In genomic region chr3:100609963-100610362, GRCh38 we compare ENCODE assay signal across 18 cellular contexts. TPM values are rescaled to one million over a fixed set of nuclear protein-coding genes. Genes with fewer than 3 reads are reported as not detected.
A peak's percentile ranks its signal among the peaks of the same experiment; 100 is the strongest.
DNase-seq lines count a peak whose midpoint lies in the region; FAIRE-seq and TF ChIP-seq lines count a peak whose summit lies in the region.
"Had no signal": no experiment of that assay in that cellular context is flagged by ENCODE, and none has a peak within 500 bp of the region (broad histone marks: within the 10 kb centered on the region; RNA-seq: fewer than 3 reads in every experiment).

No MANE protein-coding gene starts in this region.

- WGBS in mammary epithelial cell (ENCODE audit: low coverage, missing lambda C conversion rate), result 0% methylated on average over 2 of the region's 2 CpGs

- H3K4me2 ChIP-seq in mammary epithelial cell (ENCODE audit: insufficient read depth, low read depth, low read length), result peak overlapping the region; percentile 60
- H3K4me2 ChIP-seq: BLaER1 had no signal

- H3K9me3 ChIP-seq in mammary epithelial cell (replicated peaks; ENCODE audit: insufficient read depth, low read length) (no peaks in the 10 kb centered on the region), breast epithelium (no peaks in the 10 kb centered on the region), SK-N-MC (ENCODE audit: low read depth, low read length) (no peaks in the 10 kb centered on the region), mucosa of rectum (ENCODE audit: control insufficient read depth in 2 of 2, low read length in 2 of 2) (no peaks in the 10 kb centered on the region)
- H3K9me3 ChIP-seq: BLaER1, SJSA1 had no signal

- H3K36me3 ChIP-seq in mammary epithelial cell (ENCODE audit: insufficient read depth, low read length) (no peaks in the 10 kb centered on the region), breast epithelium (no peaks in the 10 kb centered on the region), SK-N-MC (ENCODE audit: insufficient read depth, low read length) (no peaks in the 10 kb centered on the region), mucosa of rectum (ENCODE audit: control insufficient read depth in 2 of 2, insufficient read depth in 2 of 2, low read length in 2 of 2) (no peaks in the 10 kb centered on the region)
- H3K36me3 ChIP-seq: BLaER1, SJSA1 had no signal

- H3K27ac Mint-ChIP-seq in activated CD4-positive, alpha-beta T cell treated with anti-CD3 and anti-CD28 coated beads, Interleukin-2, amount 10 ng/mL, durations not matched to agents 24 days and 14 days, result no peak overlapping the region
- H3K27ac Mint-ChIP-seq: CD8-positive, alpha-beta T cell had no signal

- H3K9ac ChIP-seq in mammary epithelial cell (ENCODE audit: insufficient read depth, low read length), result no peak overlapping the region
- H3K9ac ChIP-seq in SK-N-MC (ENCODE audit: insufficient read length), result peak overlapping the region; percentile 91
- H3K9ac ChIP-seq in mucosa of rectum (ENCODE audit: low read depth in 1 of 2, low read length in 2 of 2), result no peak overlapping the region
- H3K9ac ChIP-seq: BLaER1 had no signal

- no peak overlapping the region for H3K4me3 ChIP-seq in mammary epithelial cell (replicated peaks in 1 of 3; ENCODE audit: insufficient read depth in 1 of 3, low read depth in 2 of 3, low read length in 3 of 3)
- H3K4me3 ChIP-seq in breast epithelium, result no peak overlapping the region
- peak overlapping the region; percentile 79 for H3K4me3 ChIP-seq in SK-N-MC
- peak overlapping the region; percentile 53 to 57 for H3K4me3 ChIP-seq in mucosa of rectum (ENCODE audit: low read length in 2 of 2)
- H3K4me3 ChIP-seq: BLaER1, SJSA1 had no signal

- no peaks in the 10 kb centered on the region for H3K9me3 Mint-ChIP-seq in activated CD4-positive, alpha-beta T cell treated with anti-CD3 and anti-CD28 coated beads, Interleukin-2, amount 10 ng/mL, durations not matched to agents 24 days and 14 days
- H3K9me3 Mint-ChIP-seq: CD8-positive, alpha-beta T cell; H9 had no signal

- TF ChIP-seq CTCF in mammary epithelial cell (conservative IDR thresholded peaks at IDR 0.05 in 1 of 2, IDR thresholded peaks at IDR 0.05 in 1 of 2; ENCODE audit: extremely low read depth in 1 of 2, insufficient read depth in 1 of 2, low read depth in 1 of 2, low read length in 2 of 2) (no peak), breast epithelium (IDR thresholded peaks at IDR 0.05) (no peak)

- BruUV-seq in mammary epithelial cell (replicated peaks; lab: Mats Ljungman, UMichigan), result no TSS peak

- intact Hi-C loops in mammary epithelial cell (cut with micrococcal nuclease), result no loop called here
- intact Hi-C loops in breast epithelium (cut with DNase I; ENCODE audit: low total_unique reads), result no loop called here
- intact Hi-C loops in activated CD4-positive, alpha-beta T cell treated with anti-CD3 and anti-CD28 coated beads, Interleukin-2, amount 10 ng/mL, durations not matched to agents 24 days and 14 days (cut with micrococcal nuclease), result no loop called here

- peaks cover 10% of the 10 kb centered on the region for H3K27me3 Mint-ChIP-seq in activated CD4-positive, alpha-beta T cell treated with anti-CD3 and anti-CD28 coated beads, Interleukin-2, amount 10 ng/mL, durations not matched to agents 24 days and 14 days

- dilution Hi-C loops in mammary epithelial cell (cut with HindIII; ENCODE audit: low sequenced_read_pairs), result no loop called here

- peaks cover 9% of the 10 kb centered on the region for H3K4me1 ChIP-seq in mammary epithelial cell (ENCODE audit: insufficient read depth, low read length)
- H3K4me1 ChIP-seq in breast epithelium, result no peaks in the 10 kb centered on the region
- H3K4me1 ChIP-seq in mucosa of rectum (ENCODE audit: control insufficient read depth in 2 of 2, insufficient read depth in 2 of 2, low read length in 2 of 2), result peaks cover 5 to 19% of the 10 kb centered on the region in 2 donors
- H3K4me1 ChIP-seq: SJSA1 had no signal

- peak overlapping the region; percentile 87 for H2AFZ ChIP-seq in mammary epithelial cell (ENCODE audit: low read depth, low read length)

- H3K27ac ChIP-seq in mammary epithelial cell (ENCODE audit: insufficient read depth, low read depth, low read length) (no peak overlapping the region), breast epithelium (no peak overlapping the region), SK-N-MC (peak overlapping the region; percentile 99), mucosa of rectum (ENCODE audit: low read depth in 2 of 2, low read length in 2 of 2) (peak overlapping the region; percentile 2 to 19)
- H3K27ac ChIP-seq: BLaER1, SJSA1 had no signal

- H3K4me1 Mint-ChIP-seq in activated CD4-positive, alpha-beta T cell treated with anti-CD3 and anti-CD28 coated beads, Interleukin-2, amount 10 ng/mL, durations not matched to agents 24 days and 14 days, result peaks cover 11% of the 10 kb centered on the region

- no peak for FAIRE-seq in RCC 7860 (lab: Jason Lieb, UNC)
- FAIRE-seq: D721Med had no signal

- H3K27me3 ChIP-seq in mammary epithelial cell (ENCODE audit: insufficient read depth, low read length) (no peaks in the 10 kb centered on the region), breast epithelium (no peaks in the 10 kb centered on the region), mucosa of rectum (ENCODE audit: control insufficient read depth in 2 of 2, insufficient read depth in 2 of 2, low read length in 2 of 2) (no peaks in the 10 kb centered on the region)
- H3K27me3 ChIP-seq: BLaER1, SJSA1 had no signal

- no peaks in the 10 kb centered on the region for H3K79me2 ChIP-seq in mammary epithelial cell (ENCODE audit: insufficient read depth, low read length)

- CTCF ChIA-PET in mammary epithelial cell (lab: Charles Lee; ENCODE audit: low non-redundant PET), result no interaction called here

- no peak overlapping the region for H3K4me3 Mint-ChIP-seq in activated CD4-positive, alpha-beta T cell treated with anti-CD3 and anti-CD28 coated beads, Interleukin-2, amount 10 ng/mL, durations not matched to agents 24 days and 14 days
- H3K4me3 Mint-ChIP-seq: CD8-positive, alpha-beta T cell; H9 had no signal

- no peaks in the 10 kb centered on the region for H3K36me3 Mint-ChIP-seq in activated CD4-positive, alpha-beta T cell treated with anti-CD3 and anti-CD28 coated beads, Interleukin-2, amount 10 ng/mL, durations not matched to agents 24 days and 14 days (ENCODE audit: low read depth)
- H3K36me3 Mint-ChIP-seq: CD8-positive, alpha-beta T cell had no signal

- DNase-seq in mammary epithelial cell, result no peak
- no peak for DNase-seq in breast epithelium (ENCODE audit: low spot score in 2 of 2)
- DNase-seq in SK-N-MC (ENCODE audit: low read depth, low spot score), result no peak
- DNase-seq in HuH-7.5 (ENCODE audit: low spot score), result no peak
- DNase-seq in RCC 7860 (ENCODE audit: low spot score), result no peak
- DNase-seq in NCI-H2171 (lab: John Stamatoyannopoulos, UW), result no peak
- no peak for DNase-seq in activated CD4-positive, alpha-beta T cell treated with anti-CD3 and anti-CD28 coated beads, Interleukin-2, amount 10 ng/mL, durations not matched to agents 24 days and 14 days
- DNase-seq: CD8-positive, alpha-beta T cell; H9; NCI-H1105; NCI-H2081 had no signal

- in situ Hi-C loops in mammary epithelial cell (cut with MboI; ENCODE audit: low sequenced_read_pairs in 2 of 2), result no loop called here

- TF ChIP-seq POLR2A in breast epithelium (IDR thresholded peaks at IDR 0.05), result no peak

- H4K20me1 ChIP-seq in mammary epithelial cell (ENCODE audit: insufficient read depth, low read length), result no peaks in the 10 kb centered on the region
- H4K20me1 ChIP-seq: BLaER1 had no signal

RNA-seq across cellular contexts. Expression of gene ADGRG7, which starts 0.6 kb away (rescaled TPM):
- under 1 TPM in 1 of 2 donors, not detected in 1; 0.17 TPM for total RNA-seq in mammary epithelial cell
- polyA plus RNA-seq in mammary epithelial cell, result 0.07 TPM
- not detected for polyA minus RNA-seq in mammary epithelial cell
- not detected for total RNA-seq in breast epithelium
- total RNA-seq in activated CD4-positive, alpha-beta T cell treated with anti-CD3 and anti-CD28 coated beads, Interleukin-2, amount 10 ng/mL, durations not matched to agents 24 days and 14 days, result not detected in 2 replicates
- total RNA-seq: A172, G401, H9, NCI-H460, SJSA1 had no signal

Comparison
In these comparisons a context has a peak if more than half of its experiments do, and no peak if none do; other contexts are left out.
1. H3K27ac ChIP-seq: peak in SK-N-MC (single experiment) and mucosa of rectum (2 of 2); none in mammary epithelial cell (single experiment) and breast epithelium (0 of 2).
2. H3K4me3 ChIP-seq: peak in SK-N-MC (single experiment) and mucosa of rectum (2 of 2); none in mammary epithelial cell (0 of 3) and breast epithelium (0 of 3).